17 cellular contexts compared by ENCODE assay signal in genomic region chr13:62704795-62705329, GRCh38.
A peak's percentile ranks its signal among the peaks of the same experiment; 100 is the strongest.
DNase-seq lines count a peak whose midpoint lies in the region; TF ChIP-seq lines count a peak whose summit lies in the region.
"Had no signal": no experiment of that assay in that cellular context is flagged by ENCODE, and none has a peak within 500 bp of the region (broad histone marks: within the 10 kb centered on the region; RNA-seq: fewer than 3 reads in every experiment).

No MANE protein-coding gene starts in this region.

- H2AFZ ChIP-seq in neuronal stem cell (ENCODE audit: low read length), result peak overlapping the region; percentile 50
- H2AFZ ChIP-seq in hepatocyte, result no peak overlapping the region
- H2AFZ ChIP-seq: PC-9 had no signal

- H4K91ac ChIP-seq in neuronal stem cell (ENCODE audit: low read depth, low read length, poor library complexity), result no peak overlapping the region

- no peak overlapping the region for H2AK5ac ChIP-seq in neuronal stem cell (ENCODE audit: low read depth, low read length)

- H3K9me2 ChIP-seq in hepatocyte (replicated peaks; ENCODE audit: insufficient read depth), result no peaks in the 10 kb centered on the region

- H4K8ac ChIP-seq in neuronal stem cell (ENCODE audit: low read depth, low read length), result no peak overlapping the region

- no peaks in the 10 kb centered on the region for H3K36me3 ChIP-seq in neuronal stem cell (replicated peaks in 1 of 2; ENCODE audit: control insufficient read depth in 2 of 2, insufficient read depth in 2 of 2, low read length in 2 of 2)
- no peaks in the 10 kb centered on the region for H3K36me3 ChIP-seq in hepatocyte (replicated peaks; ENCODE audit: insufficient read depth, low read depth)
- H3K36me3 ChIP-seq: SJCRH30 had no signal

- DNase-seq in DMS 273 treated with DMSO at 0.1 percent for 48 hours (lab: John Stamatoyannopoulos, UW), result peak; percentile 66
- peak; percentile 23 for DNase-seq in HEK293T (ENCODE audit: extremely low spot score)
- peak; percentile 73 for DNase-seq in NCI-H69 (lab: John Stamatoyannopoulos, UW)
- DNase-seq in neuronal stem cell (ENCODE audit: low spot score), result no peak
- no peak for DNase-seq in stimulated activated CD4-positive, alpha-beta T cell treated with anti-CD3 and anti-CD28 coated beads, Interleukin-4, amount 100 ng/mL, for 24 hours
- no peak for DNase-seq in hepatocyte (ENCODE audit: low spot score)
- no peak for DNase-seq in stimulated activated naive CD4-positive, alpha-beta T cell treated with Interleukin-2 at 50 U/mL for 16 hours (lab: John Stamatoyannopoulos, UW)
- DNase-seq: C1 segment of cervical spinal cord; H7; NCI-H1048; NCI-H1930; NCI-H226; NCI-H526; NK-92 treated with Interleukin-12 subunit alpha and Interleukin-12 subunit beta, amount 100 ng/mL, for 24 hours; PC-9; SJCRH30 had no signal

- POLR2A ChIA-PET in HEK293T (lab: Yijun Ruan, JAX), result no interaction called here

- H3K79me1 ChIP-seq in neuronal stem cell (ENCODE audit: low read depth, low read length), result no peaks in the 10 kb centered on the region

- no peak overlapping the region for H2BK120ac ChIP-seq in neuronal stem cell (ENCODE audit: low read depth, low read length)

- no peak overlapping the region for H3K4me3 ChIP-seq in neuronal stem cell (ENCODE audit: low read length in 2 of 2)
- no peak overlapping the region for H3K4me3 ChIP-seq in hepatocyte
- H3K4me3 ChIP-seq: PC-9, SJCRH30 had no signal

- H3K4me2 ChIP-seq in neuronal stem cell (ENCODE audit: insufficient read depth, low read length, poor library complexity, severe bottlenecking) (no peak overlapping the region), hepatocyte (no peak overlapping the region)
- H3K4me2 ChIP-seq: KMS-11, PC-9 had no signal

- no peaks in the 10 kb centered on the region for H3K79me2 ChIP-seq in hepatocyte

- no peaks in the 10 kb centered on the region for H3K9me3 ChIP-seq in neuronal stem cell (replicated peaks in 1 of 2; ENCODE audit: control insufficient read depth in 2 of 2, insufficient read depth in 1 of 2, low read depth in 1 of 2, low read length in 2 of 2)
- H3K9me3 ChIP-seq in hepatocyte (ENCODE audit: low read depth), result no peaks in the 10 kb centered on the region
- H3K9me3 ChIP-seq: SJCRH30 had no signal

- no peak for TF ChIP-seq CTCF in hepatocyte (IDR thresholded peaks at IDR 0.05; ENCODE audit: poor library complexity)

- no peak overlapping the region for H3K9ac ChIP-seq in neuronal stem cell (ENCODE audit: low read depth, low read length, poor library complexity)
- H3K9ac ChIP-seq: KMS-11 had no signal

- H3K4me1 ChIP-seq in neuronal stem cell (ENCODE audit: control insufficient read depth in 2 of 2, insufficient read depth in 1 of 2, low read depth in 1 of 2, low read length in 2 of 2) (no peaks in the 10 kb centered on the region), hepatocyte (ENCODE audit: insufficient read depth) (no peaks in the 10 kb centered on the region)

- no peak overlapping the region for H2BK15ac ChIP-seq in neuronal stem cell (ENCODE audit: low read length)

- no peaks in the 10 kb centered on the region for H4K20me1 ChIP-seq in hepatocyte (ENCODE audit: insufficient read depth, poor library complexity, severe bottlenecking)

- H3K14ac ChIP-seq in neuronal stem cell (ENCODE audit: low read length), result no peak overlapping the region

- no peak overlapping the region for H3K18ac ChIP-seq in neuronal stem cell (ENCODE audit: low read length)

- no peak overlapping the region for H2BK12ac ChIP-seq in neuronal stem cell (ENCODE audit: low read length)

- WGBS in neuronal stem cell (ENCODE audit: extremely low coverage in 2 of 2, insufficient read length in 2 of 2, insufficient replicate concordance in 1 of 2), 2 donors, result no CpG with 5 or more reads among the region's 2 CpGs
- WGBS in hepatocyte (ENCODE audit: low lambda C conversion rate, missing lambda C conversion rate), result 61% methylated on average over 2 of the region's 2 CpGs

- CTCF ChIA-PET in HEK293T (lab: Yijun Ruan, JAX), result no interaction called here

- no peak overlapping the region for H3K23ac ChIP-seq in neuronal stem cell (ENCODE audit: low read depth, low read length, poor library complexity)

- no peak overlapping the region for H3K4ac ChIP-seq in neuronal stem cell (ENCODE audit: low read length)

- H3K27me3 ChIP-seq in neuronal stem cell (ENCODE audit: control insufficient read depth in 3 of 3, insufficient read depth in 3 of 3, low read depth in 1 of 3, low read length in 3 of 3), result no peaks in the 10 kb centered on the region
- H3K27me3 ChIP-seq in hepatocyte, result no peaks in the 10 kb centered on the region
- H3K27me3 ChIP-seq: SJCRH30 had no signal

- no peak overlapping the region for H3K27ac ChIP-seq in neuronal stem cell (replicated peaks; ENCODE audit: low read length)
- no peak overlapping the region for H3K27ac ChIP-seq in hepatocyte
- H3K27ac ChIP-seq: KMS-11, PC-9, SJCRH30 had no signal

- H2BK5ac ChIP-seq in neuronal stem cell (ENCODE audit: low read length), result no peak overlapping the region

TF ChIP-seq in HEK293T, 16 proteins besides CTCF, POLR2A, EP300 and RAD21:
- TF ChIP-seq HDGF (IDR thresholded peaks at IDR 0.05; ENCODE audit: borderline replicate concordance) (no peak), SUZ12 (IDR thresholded peaks at IDR 0.05) (no peak), ZNF384 (IDR thresholded peaks at IDR 0.05) (no peak), LEF1 (IDR thresholded peaks at IDR 0.05; ENCODE audit: borderline replicate concordance) (no peak), NFRKB (IDR thresholded peaks at IDR 0.05) (no peak), TARDBP (IDR thresholded peaks at IDR 0.05) (no peak), L3MBTL2 (conservative IDR thresholded peaks at IDR 0.05) (no peak), FOXK2 (IDR thresholded peaks at IDR 0.05) (no peak), FOXM1 (IDR thresholded peaks at IDR 0.05; ENCODE audit: borderline replicate concordance) (no peak), ELF4 (IDR thresholded peaks at IDR 0.05) (no peak)

Comparison
In these comparisons a context has a peak if more than half of its experiments do, and no peak if none do; other contexts are left out.
1. DNase-seq: peak in DMS 273 treated with DMSO at 0.1 percent for 48 hours (single experiment), HEK293T (single experiment) and NCI-H69 (single experiment); none in neuronal stem cell (single experiment), stimulated activated CD4-positive, alpha-beta T cell treated with anti-CD3 and anti-CD28 coated beads, Interleukin-4, amount 100 ng/mL, for 24 hours (single experiment), hepatocyte (single experiment) and stimulated activated naive CD4-positive, alpha-beta T cell treated with Interleukin-2 at 50 U/mL for 16 hours (single experiment).